In the genomic region with DNA sequence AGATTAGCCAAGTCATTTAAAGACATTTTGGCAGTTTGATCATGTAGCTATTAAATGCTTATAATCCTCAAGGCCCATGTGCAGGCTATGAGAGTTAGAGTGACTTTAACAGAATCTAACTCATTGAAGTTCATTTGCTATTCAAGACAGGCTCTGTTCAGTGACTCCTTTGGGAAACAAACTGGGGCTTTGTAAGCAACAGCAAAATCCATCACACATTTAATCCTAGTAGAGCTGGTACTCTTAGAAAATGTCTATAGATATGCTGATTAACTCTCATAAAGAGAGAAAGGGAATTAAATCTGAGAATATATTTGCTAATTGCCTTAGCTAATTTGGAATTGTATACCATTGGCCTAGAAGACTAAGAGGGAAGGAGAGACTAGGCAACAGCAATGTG, we compare ENCODE assay signal across 26 cellular contexts.
"Had no signal": no experiment of that assay in that cellular context is flagged by ENCODE, and none has a peak within 500 bp of the region (broad histone marks: within the 10 kb centered on the region; RNA-seq: fewer than 3 reads in every experiment).

No MANE protein-coding gene starts in this region.

- H3K27ac Mint-ChIP-seq: memory B cell; naive thymus-derived CD8-positive, alpha-beta T cell; nephron; stimulated activated naive B cell treated with anti-CD40 and anti-IgM and Interleukin-4, amounts not matched to agents 10 μg/mL and 1 μg/mL and 100 μg/mL, for 72 hours had no signal

- FAIRE-seq: kidney, pancreas, urothelium cell line had no signal

- H3K27me3 ChIP-seq: left lung, pancreas, right atrium auricular region, right lobe of liver, stomach, testis, thyroid gland, transverse colon, upper lobe of right lung had no signal

- DNase-seq: hippocampal formation; kidney; left colon; left lung; lower lobe of right lung; naive thymus-derived CD8-positive, alpha-beta T cell; nucleus accumbens; pancreas; psoas muscle; right lobe of liver; stimulated activated CD4-positive, alpha-beta T cell treated with anti-CD3 and anti-CD28 coated beads, Interleukin-12 subunit alpha, Interleukin-12 subunit beta, amount 100 ng/mL, for 4 hours; stimulated activated CD4-positive, alpha-beta T cell treated with anti-CD3 and anti-CD28 coated beads, Interleukin-15, amount 100 ng/mL, for 24 hours; stimulated activated CD4-positive, alpha-beta T cell treated with anti-CD3 and anti-CD28 coated beads, Interleukin-2, amount 100 ng/mL, for 24 hours; stimulated activated CD4-positive, alpha-beta T cell treated with anti-CD3 and anti-CD28 coated beads, Interleukin-4, amount 100 ng/mL, for 1 hour; stimulated activated naive B cell treated with anti-CD40 and anti-IgM and Interleukin-4, amounts not matched to agents 10 μg/mL and 1 μg/mL and 100 μg/mL, for 72 hours; stimulated activated naive CD8-positive, alpha-beta T cell treated with anti-CD3 and anti-CD28 coated beads, Interleukin-15, Interleukin-2, amounts not matched to agents 100 U/mL and 50 U/mL, for 24 hours; stomach; testis; thyroid gland; transverse colon; upper lobe of right lung had no signal

- H3K27ac ChIP-seq: left lung, lower lobe of right lung, pancreas, psoas muscle, right atrium auricular region, right lobe of liver, testis, thyroid gland, transverse colon, upper lobe of right lung had no signal

- H3K4me1 ChIP-seq: lower lobe of right lung, pancreas, right lobe of liver, testis, thyroid gland, transverse colon, upper lobe of right lung had no signal

- H3K4me1 Mint-ChIP-seq: naive thymus-derived CD8-positive, alpha-beta T cell; stimulated activated naive B cell treated with anti-CD40 and anti-IgM and Interleukin-4, amounts not matched to agents 10 μg/mL and 1 μg/mL and 100 μg/mL, for 72 hours had no signal

- H3K4me3 ChIP-seq: left lung, lower lobe of right lung, pancreas, psoas muscle, right atrium auricular region, right lobe of liver, stomach, testis, thyroid gland, transverse colon, upper lobe of right lung had no signal

- H3K4me3 Mint-ChIP-seq: memory B cell; naive thymus-derived CD8-positive, alpha-beta T cell; nephron; neural crest cell; stimulated activated naive B cell treated with anti-CD40 and anti-IgM and Interleukin-4, amounts not matched to agents 10 μg/mL and 1 μg/mL and 100 μg/mL, for 72 hours had no signal

- H3K36me3 ChIP-seq: left lung, pancreas, right atrium auricular region, thyroid gland, transverse colon, upper lobe of right lung had no signal

- H3K9me3 Mint-ChIP-seq: memory B cell had no signal

- ATAC-seq: left lung; lower lobe of right lung; naive thymus-derived CD8-positive, alpha-beta T cell; psoas muscle; right lobe of liver; stimulated activated naive B cell treated with anti-CD40 and anti-IgM and Interleukin-4, amounts not matched to agents 10 μg/mL and 1 μg/mL and 100 μg/mL, for 72 hours; stimulated activated naive CD8-positive, alpha-beta T cell treated with anti-CD3 and anti-CD28 coated beads, Interleukin-15, Interleukin-2, amounts not matched to agents 100 U/mL and 50 U/mL, for 24 hours; upper lobe of right lung had no signal

- H3K36me3 Mint-ChIP-seq: memory B cell; naive thymus-derived CD8-positive, alpha-beta T cell; stimulated activated naive B cell treated with anti-CD40 and anti-IgM and Interleukin-4, amounts not matched to agents 10 μg/mL and 1 μg/mL and 100 μg/mL, for 72 hours had no signal

- H3K9me3 ChIP-seq: left lung, lower lobe of right lung, pancreas, psoas muscle, right atrium auricular region, right lobe of liver, stomach, testis, thyroid gland, transverse colon, upper lobe of right lung had no signal
